11 cellular contexts compared by ENCODE assay signal in the genomic region with DNA sequence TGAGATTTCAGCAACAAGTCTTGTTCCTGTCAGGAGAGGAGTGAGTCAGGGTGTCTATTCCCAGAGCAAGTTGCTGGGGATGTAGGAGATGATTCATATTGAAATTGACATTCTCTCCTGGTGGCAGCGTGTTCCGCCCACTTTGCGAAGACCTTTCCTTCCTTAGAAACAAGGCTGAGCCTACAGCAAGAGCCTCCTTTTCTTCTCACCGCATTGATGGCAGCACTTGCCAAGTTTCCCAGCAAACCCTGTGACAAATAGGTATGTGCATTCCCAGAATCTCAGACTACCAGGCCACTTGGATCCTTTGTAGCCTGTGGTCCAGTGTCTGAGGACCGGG.
DNase-seq lines count a peak whose midpoint lies in the region; ATAC-seq, FAIRE-seq and TF ChIP-seq lines count a peak whose summit lies in the region.
"Had no signal": no experiment of that assay in that cellular context is flagged by ENCODE, and none has a peak within 500 bp of the region (broad histone marks: within the 10 kb centered on the region; RNA-seq: fewer than 3 reads in every experiment).

No MANE protein-coding gene starts in this region.

- peak; percentile 9 for DNase-seq in Caki2 (ENCODE audit: low read depth)
- DNase-seq in RCC 7860 (ENCODE audit: low spot score), result peak; percentile 43
- peak; percentile 95 for DNase-seq in fibroblast of pulmonary artery (ENCODE audit: low read depth)
- peak in 6 of 10 donors; percentile 45 to 92 (median 64) for DNase-seq in posterior cingulate gyrus
- DNase-seq in natural killer cell, result no peak
- no peak for DNase-seq in NCI-H2081 treated with DMSO at 0.1 percent for 48 hours (lab: John Stamatoyannopoulos, UW)
- DNase-seq: activated CD8-positive, alpha-beta memory T cell treated with anti-CD3 and anti-CD28 coated beads, Interleukin-2, amount 50 U/mL, for 48 hours; NCI-H187 treated with DMSO at 0.1 percent for 48 hours had no signal

- in situ Hi-C loops in Caki2 (cut with HindIII; ENCODE audit: low pct_unique_long_range_greater_than_20kb, low sequenced_read_pairs), result no loop called here

- H3K4me3 ChIP-seq in fibroblast of pulmonary artery (replicated peaks; ENCODE audit: low read depth, low read length), result no peak overlapping the region
- H3K4me3 ChIP-seq: ovary had no signal

- H3K27me3 Mint-ChIP-seq in natural killer cell (ENCODE audit: low read depth in 2 of 2), result peaks cover 7 to 12% of the 10 kb centered on the region in 2 donors

- intact Hi-C loops in posterior cingulate gyrus (cut with DNase I) (loop anchor here (5.0 kb wide), 1 partner anchor 79 kb away; a partner anchor contains a TSS), natural killer cell (cut with micrococcal nuclease) (no loop called here)

- H3K4me1 Mint-ChIP-seq in natural killer cell, result no peaks in the 10 kb centered on the region

- no peaks in the 10 kb centered on the region for H3K9me3 Mint-ChIP-seq in natural killer cell

- no peak overlapping the region for H3K27ac Mint-ChIP-seq in natural killer cell

- no peaks in the 10 kb centered on the region for H3K36me3 Mint-ChIP-seq in natural killer cell

- H3K4me3 Mint-ChIP-seq in natural killer cell, result no peak overlapping the region

- no peak for FAIRE-seq in RCC 7860 (lab: Jason Lieb, UNC)

- TF ChIP-seq CTCF in fibroblast of pulmonary artery (IDR thresholded peaks at IDR 0.05; ENCODE audit: low read length, missing control alignments), result no peak
- no peak for TF ChIP-seq CTCF in natural killer cell (IDR thresholded peaks at IDR 0.05)

- ATAC-seq in HG03565 (IDR thresholded peaks at IDR 0.05; ENCODE audit: unreplicated experiment) (no peak), natural killer cell (no peak), GM19455 (IDR thresholded peaks at IDR 0.05; ENCODE audit: unreplicated experiment) (no peak)

Comparison
In these comparisons a context has a peak if more than half of its experiments do, and no peak if none do; other contexts are left out.
1. DNase-seq: peak in Caki2 (single experiment), RCC 7860 (single experiment), fibroblast of pulmonary artery (single experiment) and posterior cingulate gyrus (6 of 10); none in natural killer cell (single experiment) and NCI-H2081 treated with DMSO at 0.1 percent for 48 hours (single experiment).